17 cellular contexts compared by ENCODE assay signal in genomic region chr4:142809559-142809958, GRCh38. TPM values are rescaled to one million over a fixed set of nuclear protein-coding genes. Genes with fewer than 3 reads are reported as not detected.
DNase-seq lines count a peak whose midpoint lies in the region; ATAC-seq, FAIRE-seq and TF ChIP-seq lines count a peak whose summit lies in the region.
"Had no signal": no experiment of that assay in that cellular context is flagged by ENCODE, and none has a peak within 500 bp of the region (broad histone marks: within the 10 kb centered on the region; RNA-seq: fewer than 3 reads in every experiment).

No MANE protein-coding gene starts in this region.

- DNase-seq in GM23248 (peak; percentile 13), K562 (ENCODE audit: extremely low read depth in 1 of 4, low spot score in 3 of 4) (no peak), fibroblast of peridontal ligament (ENCODE audit: extremely low read depth) (peak; percentile 15), stromal cell of bone marrow (ENCODE audit: low read depth) (peak; percentile 18), NCI-H1105 (lab: John Stamatoyannopoulos, UW) (no peak), germinal center (ENCODE audit: low spot score) (no peak)
- DNase-seq: AML-193; Caco-2; CD4-positive, alpha-beta T cell; GDM1; KG1 had no signal

- no peaks in the 10 kb centered on the region for H3K9me1 ChIP-seq in K562 (ENCODE audit: control insufficient read depth, insufficient read depth, low read length)

- in situ Hi-C loops in GM23248 (cut with MboI), result no loop called here
- in situ Hi-C loops in K562 (cut with MboI), result no loop called here

- H3K4me3 ChIP-seq in GM23248 (no peak overlapping the region), K562 (no peak overlapping the region)
- H3K4me3 ChIP-seq: HAP-1 had no signal

- CTCF ChIA-PET in K562 (lab: Yijun Ruan, JAX; ENCODE audit: low intra/inter-chr PET ratio), result no interaction called here

- no peaks in the 10 kb centered on the region for H3K9me2 ChIP-seq in GM23248 (ENCODE audit: insufficient read depth)

- H3K9ac ChIP-seq in GM23248 (no peak overlapping the region), K562 (ENCODE audit: insufficient read depth in 1 of 2, low read depth in 2 of 2, low read length in 2 of 2) (no peak overlapping the region)

- H3K36me3 ChIP-seq in GM23248 (ENCODE audit: low read depth), result no peaks in the 10 kb centered on the region
- H3K36me3 ChIP-seq in K562 (ENCODE audit: control insufficient read depth, insufficient read depth, low read length), result no peaks in the 10 kb centered on the region
- H3K36me3 ChIP-seq: HAP-1 had no signal

- POLR2A ChIA-PET in K562 (lab: Yijun Ruan, JAX), result no interaction called here

- H3F3A ChIP-seq in GM23248 (ENCODE audit: insufficient read depth), result no peaks in the 10 kb centered on the region

- no peak overlapping the region for H3K27ac ChIP-seq in GM23248
- no peak overlapping the region for H3K27ac ChIP-seq in K562 (ENCODE audit: extremely low read depth, low read depth, low read length)
- H3K27ac ChIP-seq: C4-2B, HL-60 had no signal

- TF ChIP-seq POLR2A in K562 (conservative IDR thresholded peaks at IDR 0.05), result no peak

- FAIRE-seq in K562 (lab: Jason Lieb, UNC), result no peak
- FAIRE-seq: GM12892, GM18507 had no signal

- ATAC-seq in K562 (no peak), GM18907 (IDR thresholded peaks at IDR 0.05; ENCODE audit: unreplicated experiment) (no peak)

- TF ChIP-seq EP300 in K562 (IDR thresholded peaks at IDR 0.05; ENCODE audit: low read length), result no peak

- peaks cover 11% of the 10 kb centered on the region; the same call in 1 of the 2 replicates for H3K79me2 ChIP-seq in GM23248 (ENCODE audit: insufficient read depth)
- no peaks in the 10 kb centered on the region for H3K79me2 ChIP-seq in K562 (ENCODE audit: control insufficient read depth, insufficient read depth, low read length)

- H3K27me3 ChIP-seq in GM23248 (replicated peaks; ENCODE audit: insufficient read depth) (no peaks in the 10 kb centered on the region), K562 (ENCODE audit: control insufficient read depth in 2 of 2, insufficient read depth in 2 of 2, low read length in 2 of 2) (no peaks in the 10 kb centered on the region)

- 70 to 75% methylated on average over 2 of the region's 2 CpGs for WGBS in GM23248 (ENCODE audit: low coverage in 1 of 2, low lambda C conversion rate in 2 of 2, missing lambda C conversion rate in 2 of 2), 2 experiments
- 0% methylated on average over 2 of the region's 2 CpGs for WGBS in K562 (ENCODE audit: insufficient coverage, low coverage, missing lambda C conversion rate)

- H3K9me3 ChIP-seq in GM23248 (ENCODE audit: low read depth) (no peaks in the 10 kb centered on the region), K562 (replicated peaks; ENCODE audit: control insufficient read depth, insufficient read depth, low read depth, low read length) (no peaks in the 10 kb centered on the region)
- H3K9me3 ChIP-seq: Caco-2, HAP-1 had no signal

- H3K4me1 ChIP-seq in GM23248 (ENCODE audit: insufficient read depth) (peaks cover 5% of the 10 kb centered on the region; the same call in 1 of the 2 replicates), K562 (replicated peaks in 1 of 2; ENCODE audit: control insufficient read depth in 2 of 2, insufficient read depth in 2 of 2, low read length in 2 of 2) (no peaks in the 10 kb centered on the region)
- H3K4me1 ChIP-seq: Caco-2, HAP-1 had no signal

- H2AFZ ChIP-seq in GM23248 (no peak overlapping the region), K562 (ENCODE audit: low read depth, low read length) (no peak overlapping the region)

- H4K20me1 ChIP-seq in GM23248 (ENCODE audit: insufficient read depth) (no peaks in the 10 kb centered on the region), K562 (replicated peaks; ENCODE audit: control insufficient read depth, insufficient read depth, low read length) (no peaks in the 10 kb centered on the region)

- intact Hi-C loops in K562 (cut with micrococcal nuclease), result no loop called here

- TF ChIP-seq RAD21 in K562 (CRISPR knock-in tag; conservative IDR thresholded peaks at IDR 0.05 in 1 of 2, IDR thresholded peaks at IDR 0.05 in 1 of 2), result no peak

- no TSS peak for BruUV-seq in K562 (replicated peaks; lab: Mats Ljungman, UMichigan)

- TF ChIP-seq CTCF in K562 (IDR thresholded peaks at IDR 0.05 in 2 of 3, conservative IDR thresholded peaks at IDR 0.05 in 1 of 3; ENCODE audit: insufficient read depth in 2 of 3, low read depth in 1 of 3, low read length in 3 of 3), result no peak

- H3K4me2 ChIP-seq in GM23248 (ENCODE audit: unreplicated experiment) (no peak overlapping the region), K562 (ENCODE audit: insufficient read depth, low read length) (no peak overlapping the region)

TF ChIP-seq in K562, 482 proteins besides CTCF, POLR2A, EP300 and RAD21:
- TF ChIP-seq DNMT1 (IDR thresholded peaks at IDR 0.05) (no peak), MAFK (IDR thresholded peaks at IDR 0.05; ENCODE audit: low read length) (peak; percentile 20; the same call in 1 of the 2 replicates)

RNA-seq across cellular contexts. Expression of gene INPP4B, which starts 36.5 kb away (rescaled TPM):
- total RNA-seq in GM23248 (2014; rRNA removed; shearing (Covaris generic)), result 27.5 and 39.2 TPM in 2 replicates
- polyA plus RNA-seq in GM23248 (2016; fragmentation: Nextera tagmentation; extraction: Ambion mirVana) (20.3 TPM in 2 replicates), K562 (2011; rRNA removed) (not detected in 2 replicates), K562 (2014; fragmentation: Illumina TruSeq; extraction: Trizol) (not detected in 2 replicates), K562 (2014; fragmentation: Nextera tagmentation; extraction: Ambion mirVana) (not detected), K562 (2014; rRNA removed) (not detected in 2 replicates)
- not detected in 2 replicates for total RNA-seq in K562 (2011; cell fraction: chromatin; rRNA removed; ENCODE audit: low replicate concordance)
- total RNA-seq in K562 (2011; cell fraction: nucleolus; rRNA removed), result not detected in 2 replicates
- total RNA-seq in K562 (2011; cell fraction: nucleoplasm; rRNA removed), result not detected in 2 replicates
- total RNA-seq in K562 (2014; rRNA removed) (not detected in 2 replicates), K562 (2014; rRNA removed; fragmentation: Illumina TruSeq; extraction: Trizol) (0.04 TPM in 1 of 2 replicates, not detected in the other), K562 (2015; rRNA removed; fragmentation: Illumina TruSeq; extraction: Trizol) (not detected in 2 replicates), K562 (2021) (0.11 and 0.22 TPM in 2 replicates)
- not detected in 2 replicates for polyA plus RNA-seq in K562 (2011; cell fraction: cytosol; rRNA removed)
- polyA plus RNA-seq in K562 (2011; cell fraction: nucleus; rRNA removed), result not detected in 2 replicates
- not detected in 2 replicates for polyA plus RNA-seq in K562 (2012)
- polyA minus RNA-seq in K562 (2011; rRNA and poly(A)+ RNA removed), result not detected in 2 replicates
- polyA minus RNA-seq in K562 (2011; cell fraction: cytosol; rRNA and poly(A)+ RNA removed), result not detected in 2 replicates
- polyA minus RNA-seq in K562 (2011; cell fraction: nucleus; rRNA and poly(A)+ RNA removed), result not detected in 2 replicates

Comparison
In these comparisons a context has a peak if more than half of its experiments do, and no peak if none do; other contexts are left out.
1. DNase-seq: peak in GM23248 (single experiment), fibroblast of peridontal ligament (single experiment) and stromal cell of bone marrow (single experiment); none in K562 (0 of 4), NCI-H1105 (single experiment) and germinal center (single experiment).
2. RNA of gene INPP4B, which starts 36.5 kb away (total RNA-seq): 27.5 to 39.2 TPM in GM23248; 0.04 to 0.22 TPM in K562; every median in the first group is over 10 times any median in the second.